ENCODE assay signal across 9 cellular contexts in the genomic region with DNA sequence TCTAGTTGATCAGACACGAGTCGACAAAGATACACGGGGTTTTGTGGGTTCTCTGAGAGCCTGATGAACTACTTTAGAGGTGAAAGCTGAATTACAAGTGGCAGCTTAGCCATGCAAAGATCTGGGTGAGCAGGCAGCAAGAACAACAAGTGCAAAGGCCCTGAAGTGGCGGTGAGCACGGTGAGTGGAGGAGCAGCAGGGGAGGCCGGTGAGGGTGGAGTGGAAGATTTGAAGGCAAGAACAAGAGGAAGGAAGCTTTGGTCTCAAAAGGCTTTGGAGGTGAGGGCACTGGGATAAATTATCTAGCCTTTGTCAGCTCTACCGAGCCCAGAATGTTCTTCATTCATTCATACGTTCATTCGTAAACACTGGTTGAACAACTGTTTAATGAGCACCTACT. TPM values are rescaled to one million over a fixed set of nuclear protein-coding genes. Genes with fewer than 3 reads are reported as not detected.
A peak's percentile ranks its signal among the peaks of the same experiment; 100 is the strongest.
DNase-seq lines count a peak whose midpoint lies in the region; ATAC-seq lines count a peak whose summit lies in the region.
"Had no signal": no experiment of that assay in that cellular context is flagged by ENCODE, and none has a peak within 500 bp of the region (broad histone marks: within the 10 kb centered on the region; RNA-seq: fewer than 3 reads in every experiment).

No MANE protein-coding gene starts in this region.

- H3K27ac ChIP-seq in subcutaneous abdominal adipose tissue (ENCODE audit: low read depth, low read length), result no peak overlapping the region

- no peaks in the 10 kb centered on the region for H3K27me3 Mint-ChIP-seq in activated T-cell treated with anti-CD3 and anti-CD28 coated beads, Interleukin-2, amount 50 U/mL, for 72 hours (ENCODE audit: low read depth)
- H3K27me3 Mint-ChIP-seq in activated naive CD8-positive, alpha-beta T cell, result no peaks in the 10 kb centered on the region
- H3K27me3 Mint-ChIP-seq in immature natural killer cell (ENCODE audit: low read depth in 3 of 3), result peaks cover 5 to 20% (median 6%) of the 10 kb centered on the region in 3 donors

- peaks cover 14 to 16% of the 10 kb centered on the region in 2 donors for H3K36me3 Mint-ChIP-seq in activated T-cell treated with anti-CD3 and anti-CD28 coated beads, Interleukin-2, amount 50 U/mL, for 72 hours (ENCODE audit: insufficient read depth in 2 of 2)
- H3K36me3 Mint-ChIP-seq in activated naive CD8-positive, alpha-beta T cell, result peaks cover 2% of the 10 kb centered on the region
- H3K36me3 Mint-ChIP-seq in immature natural killer cell, result peaks cover 3 to 4% (median 3%) of the 10 kb centered on the region in 3 donors

- H3K27ac Mint-ChIP-seq in activated T-cell treated with anti-CD3 and anti-CD28 coated beads, Interleukin-2, amount 50 U/mL, for 72 hours, result peak overlapping the region; percentile 92
- H3K27ac Mint-ChIP-seq in activated naive CD8-positive, alpha-beta T cell, result peak overlapping the region; percentile 97
- peak overlapping the region; percentile 46 to 99 (median 96) for H3K27ac Mint-ChIP-seq in immature natural killer cell

- H3K4me3 Mint-ChIP-seq in activated T-cell treated with anti-CD3 and anti-CD28 coated beads, Interleukin-2, amount 50 U/mL, for 72 hours, result peak overlapping the region; percentile 96
- peak overlapping the region; percentile 97 for H3K4me3 Mint-ChIP-seq in activated naive CD8-positive, alpha-beta T cell
- H3K4me3 Mint-ChIP-seq in immature natural killer cell, result peak overlapping the region; percentile 95 to 98 (median 95)

- no peak for ATAC-seq in activated T-cell treated with anti-CD3 and anti-CD28 coated beads, Interleukin-2, amount 50 U/mL, for 72 hours (replicated peaks in 1 of 2)

- H3K9me3 Mint-ChIP-seq in activated T-cell treated with anti-CD3 and anti-CD28 coated beads, Interleukin-2, amount 50 U/mL, for 72 hours, result no peaks in the 10 kb centered on the region
- no peaks in the 10 kb centered on the region for H3K9me3 Mint-ChIP-seq in activated naive CD8-positive, alpha-beta T cell (ENCODE audit: low read depth)
- peaks cover 0 to 2% (median 0%) of the 10 kb centered on the region in 6 donors for H3K9me3 Mint-ChIP-seq in immature natural killer cell

- peaks cover 0 to 4% (median 0%) of the 10 kb centered on the region in 5 donors for H3K9me3 ChIP-seq in subcutaneous abdominal adipose tissue (ENCODE audit: control insufficient read depth in 5 of 5, low read length in 5 of 5)
- H3K9me3 ChIP-seq: pancreas had no signal

- H3K4me1 ChIP-seq in subcutaneous abdominal adipose tissue (ENCODE audit: control insufficient read depth in 5 of 5, insufficient read depth in 5 of 5, low read length in 5 of 5), result peaks cover 3 to 28% (median 24%) of the 10 kb centered on the region in 5 donors

- H3K27me3 ChIP-seq in subcutaneous abdominal adipose tissue (ENCODE audit: control insufficient read depth in 5 of 5, insufficient read depth in 4 of 5, low read length in 5 of 5), result no peaks in the 10 kb centered on the region
- H3K27me3 ChIP-seq: pancreas had no signal

- H3K4me3 ChIP-seq in subcutaneous abdominal adipose tissue (ENCODE audit: low read depth in 1 of 5, low read length in 5 of 5), result peak overlapping the region in 3 of 5 donors; percentile 90 to 99 (median 90)

- no peak for DNase-seq in activated T-cell treated with anti-CD3 and anti-CD28 coated beads, Interleukin-2, amount 50 U/mL, for 72 hours
- no peak for DNase-seq in activated T-cell treated with anti-CD3 and anti-CD28 coated beads, Interleukin-2, amount 50 U/mL, for 48 hours
- DNase-seq in immature natural killer cell (no peak), activated gamma-delta T cell treated with Interleukin-2 at 50 U/mL for 16 hours (no peak), islet precursor cell (no peak), NCI-H1417 (lab: John Stamatoyannopoulos, UW) (no peak)

- H3K36me3 ChIP-seq in subcutaneous abdominal adipose tissue (ENCODE audit: control insufficient read depth in 5 of 5, insufficient read depth in 5 of 5, low read length in 5 of 5), result peaks cover 0 to 29% (median 13%) of the 10 kb centered on the region in 5 donors
- H3K36me3 ChIP-seq: pancreas had no signal

- H3K9ac ChIP-seq in subcutaneous abdominal adipose tissue (ENCODE audit: low read length in 5 of 5), result peak overlapping the region in 3 of 5 donors; percentile 42 to 92 (median 45)

- peaks cover 50% of the 10 kb centered on the region for H3K4me1 Mint-ChIP-seq in activated T-cell treated with anti-CD3 and anti-CD28 coated beads, Interleukin-2, amount 50 U/mL, for 72 hours (ENCODE audit: low read depth)
- H3K4me1 Mint-ChIP-seq in activated naive CD8-positive, alpha-beta T cell (ENCODE audit: low read depth), result peaks cover 59% of the 10 kb centered on the region
- peaks cover 55 to 72% of the 10 kb centered on the region in 2 donors for H3K4me1 Mint-ChIP-seq in immature natural killer cell

RNA-seq across cellular contexts. Expression of a gene that starts 1.4 kb away (rescaled TPM):
- total RNA-seq in activated T-cell treated with anti-CD3 and anti-CD28 coated beads, Interleukin-2, amount 50 U/mL, for 72 hours, result 10 to 100 TPM; 12.9 to 13.2 TPM
- under 1 TPM in 2 of 3 donors, not detected in 1; 0.08 to 0.18 TPM for polyA plus RNA-seq in immature natural killer cell

RNA-seq across cellular contexts. Expression of a gene that starts 6.7 kb away (rescaled TPM):
- 10 to 100 TPM; 26.2 to 32.3 TPM for total RNA-seq in activated T-cell treated with anti-CD3 and anti-CD28 coated beads, Interleukin-2, amount 50 U/mL, for 72 hours
- polyA plus RNA-seq in immature natural killer cell, result 10 to 100 TPM; 23.9 to 36.4 (median 31.7) TPM

RNA-seq across cellular contexts. Expression of a gene that starts 7.5 kb away (rescaled TPM):
- total RNA-seq in activated T-cell treated with anti-CD3 and anti-CD28 coated beads, Interleukin-2, amount 50 U/mL, for 72 hours, result 10 to 100 TPM; 16.2 to 17.3 TPM
- 1 to 10 TPM in 2 of 3 donors, under 1 TPM in 1; 0.63 to 1.7 (median 1.0) TPM for polyA plus RNA-seq in immature natural killer cell

RNA-seq across cellular contexts. Expression of a gene that starts 17.5 kb away (rescaled TPM):
- total RNA-seq in activated T-cell treated with anti-CD3 and anti-CD28 coated beads, Interleukin-2, amount 50 U/mL, for 72 hours, result 1 to 10 TPM; 4.3 to 6.9 TPM
- polyA plus RNA-seq in immature natural killer cell, result under 1 TPM; 0.59 to 0.78 (median 0.62) TPM

RNA-seq across cellular contexts. Expression of a gene that starts 26.2 kb away (rescaled TPM):
- 1 to 10 TPM; 9.3 to 9.4 TPM for total RNA-seq in activated T-cell treated with anti-CD3 and anti-CD28 coated beads, Interleukin-2, amount 50 U/mL, for 72 hours
- polyA plus RNA-seq in immature natural killer cell, result under 1 TPM in 2 of 3 donors, not detected in 1; 0.19 to 0.64 TPM
